Comparison of ENCODE assay signal across 21 cellular contexts in genomic region chr2:172869861-172870260, GRCh38.
"Had no signal": no experiment of that assay in that cellular context is flagged by ENCODE, and none has a peak within 500 bp of the region (broad histone marks: within the 10 kb centered on the region; RNA-seq: fewer than 3 reads in every experiment).

No MANE protein-coding gene starts in this region.

- H3K4me1 ChIP-seq: left lung, spleen had no signal

- H3K27me3 ChIP-seq: left lung, spleen, upper lobe of left lung had no signal

- ATAC-seq: activated T-helper 17 cell treated with anti-CD3 and anti-CD28 coated beads, Interleukin-2, amount 50 U/mL, for 72 hours; left lung; natural killer cell; WTC11 had no signal

- FAIRE-seq: astrocyte had no signal

- H3K4me3 ChIP-seq: left lung, lung, spleen, upper lobe of left lung had no signal

- H3K27ac ChIP-seq: spleen had no signal

- H3K9me3 ChIP-seq: left lung, spleen, upper lobe of left lung had no signal

- DNase-seq: activated CD8-positive, alpha-beta memory T cell treated with anti-CD3 and anti-CD28 coated beads for 24 hours; activated CD8-positive, alpha-beta memory T cell treated with anti-CD3 and anti-CD28 coated beads, Interleukin-2, amount 50 U/mL, for 4 hours; activated naive CD8-positive, alpha-beta T cell treated with anti-CD3 and anti-CD28 coated beads for 36 hours; activated T-cell treated with anti-CD3 and anti-CD28 coated beads, Interleukin-2, amount 50 U/mL, for 24 hours; cerebellar nuclear complex; cortex of kidney; foreskin fibroblast; immature natural killer cell; kidney glomerular epithelial cell; left lung; midbrain; natural killer cell; spleen; stimulated activated CD4-positive, alpha-beta T cell treated with anti-CD3 and anti-CD28 coated beads, Interleukin-4, amount 100 ng/mL, for 1 hour; stimulated activated naive CD4-positive, alpha-beta T cell; T-helper 9 cell; upper lobe of left lung had no signal

- H3K36me3 ChIP-seq: left lung, spleen, upper lobe of left lung had no signal
